Comparison of ENCODE assay signal across 31 cellular contexts in genomic region chr3:99487894-99488293, GRCh38.
"Had no signal": no experiment of that assay in that cellular context is flagged by ENCODE, and none has a peak within 500 bp of the region (broad histone marks: within the 10 kb centered on the region; RNA-seq: fewer than 3 reads in every experiment).

No MANE protein-coding gene starts in this region.

- H3K4me3 ChIP-seq: ovary, psoas muscle, right lobe of liver, sigmoid colon, smooth muscle cell, spleen, stomach, thoracic aorta, thyroid gland, tibial nerve, upper lobe of left lung, vagina had no signal

- H3K4me1 Mint-ChIP-seq: naive thymus-derived CD4-positive, alpha-beta T cell; natural killer cell; nephron; stimulated activated effector memory CD8-positive, alpha-beta T cell treated with anti-CD3 and anti-CD28 coated beads, Interleukin-12 subunit alpha, Interleukin-12 subunit beta, amount 100 ng/mL, for 72 hours; stimulated activated naive B cell treated with anti-CD40 and anti-IgM and Interleukin-4, amounts not matched to agents 10 μg/mL and 1 μg/mL and 100 μg/mL, for 72 hours had no signal

- H3K27ac Mint-ChIP-seq: naive thymus-derived CD4-positive, alpha-beta T cell; natural killer cell; nephron; progenitor cell of endocrine pancreas; stimulated activated effector memory CD8-positive, alpha-beta T cell treated with anti-CD3 and anti-CD28 coated beads, Interleukin-12 subunit alpha, Interleukin-12 subunit beta, amount 100 ng/mL, for 72 hours; stimulated activated naive B cell treated with anti-CD40 and anti-IgM and Interleukin-4, amounts not matched to agents 10 μg/mL and 1 μg/mL and 100 μg/mL, for 72 hours; stimulated activated naive CD8-positive, alpha-beta T cell treated with anti-CD3 and anti-CD28 coated beads, Interleukin-15, Interleukin-2, amounts not matched to agents 100 ng/mL and 50 ng/mL, for 24 hours had no signal

- FAIRE-seq: urothelium cell line had no signal

- H3K27me3 ChIP-seq: neutrophil, ovary, right lobe of liver, sigmoid colon, spleen, stomach, thyroid gland, tibial nerve, upper lobe of left lung, vagina had no signal

- DNase-seq: naive thymus-derived CD4-positive, alpha-beta T cell; natural killer cell; nucleus accumbens; ovary; posterior cingulate gyrus; psoas muscle; right cardiac atrium; right lobe of liver; sigmoid colon; spleen; stimulated activated CD4-positive, alpha-beta T cell treated with anti-CD3 and anti-CD28 coated beads, Interleukin-12 subunit alpha, Interleukin-12 subunit beta, amount 100 ng/mL, for 4 hours; stimulated activated CD4-positive, alpha-beta T cell treated with anti-CD3 and anti-CD28 coated beads, Interleukin-1b, Interleukin-23, amount 100 ng/mL, for 48 hours; stimulated activated CD4-positive, alpha-beta T cell treated with anti-CD3 and anti-CD28 coated beads, Interleukin-2, amount 100 ng/mL, for 48 hours; stimulated activated CD4-positive, alpha-beta T cell treated with anti-CD3 and anti-CD28 coated beads, Interleukin-4, amount 100 ng/mL, for 24 hours; stimulated activated naive B cell treated with anti-CD40 and anti-IgM and Interleukin-4, amounts not matched to agents 10 μg/mL and 1 μg/mL and 100 μg/mL, for 72 hours; stimulated activated naive CD4-positive, alpha-beta T cell treated with Interleukin-2 at 50 U/mL for 16 hours; stomach; thyroid gland; trophoblast cell; upper lobe of left lung had no signal

- ATAC-seq: naive thymus-derived CD4-positive, alpha-beta T cell; natural killer cell; psoas muscle; right cardiac atrium; right lobe of liver; stimulated activated effector memory CD8-positive, alpha-beta T cell treated with anti-CD3 and anti-CD28 coated beads, Interleukin-12 subunit alpha, Interleukin-12 subunit beta, amount 100 ng/mL, for 72 hours; stimulated activated naive B cell treated with anti-CD40 and anti-IgM and Interleukin-4, amounts not matched to agents 10 μg/mL and 1 μg/mL and 100 μg/mL, for 72 hours had no signal

- H3K27me3 Mint-ChIP-seq: progenitor cell of endocrine pancreas; stimulated activated naive B cell treated with anti-CD40 and anti-IgM and Interleukin-4, amounts not matched to agents 10 μg/mL and 1 μg/mL and 100 μg/mL, for 72 hours; stimulated activated naive CD8-positive, alpha-beta T cell treated with anti-CD3 and anti-CD28 coated beads, Interleukin-15, Interleukin-2, amounts not matched to agents 100 ng/mL and 50 ng/mL, for 24 hours had no signal

- H3K36me3 ChIP-seq: neutrophil, ovary, right lobe of liver, sigmoid colon, spleen, stomach, thoracic aorta, thyroid gland, tibial nerve, upper lobe of left lung, vagina had no signal

- H3K9ac ChIP-seq: parathyroid adenoma had no signal

- H3K4me1 ChIP-seq: parathyroid adenoma, psoas muscle, right lobe of liver, sigmoid colon, spleen, stomach, thyroid gland, tibial nerve, upper lobe of left lung, vagina had no signal

- H3K36me3 Mint-ChIP-seq: stimulated activated effector memory CD8-positive, alpha-beta T cell treated with anti-CD3 and anti-CD28 coated beads, Interleukin-12 subunit alpha, Interleukin-12 subunit beta, amount 100 ng/mL, for 72 hours had no signal

- H3K79me2 ChIP-seq: parathyroid adenoma had no signal

- H3K4me3 Mint-ChIP-seq: naive thymus-derived CD4-positive, alpha-beta T cell; natural killer cell; nephron; stimulated activated effector memory CD8-positive, alpha-beta T cell treated with anti-CD3 and anti-CD28 coated beads, Interleukin-12 subunit alpha, Interleukin-12 subunit beta, amount 100 ng/mL, for 72 hours; stimulated activated naive B cell treated with anti-CD40 and anti-IgM and Interleukin-4, amounts not matched to agents 10 μg/mL and 1 μg/mL and 100 μg/mL, for 72 hours; stimulated activated naive CD8-positive, alpha-beta T cell treated with anti-CD3 and anti-CD28 coated beads, Interleukin-15, Interleukin-2, amounts not matched to agents 100 ng/mL and 50 ng/mL, for 24 hours had no signal

- H2AFZ ChIP-seq: parathyroid adenoma had no signal

- H3K4me2 ChIP-seq: smooth muscle cell had no signal

- H3K27ac ChIP-seq: neutrophil, ovary, parathyroid adenoma, psoas muscle, right lobe of liver, sigmoid colon, spleen, stomach, thoracic aorta, thyroid gland, tibial nerve, upper lobe of left lung, vagina had no signal

- H3K9me3 ChIP-seq: neutrophil, ovary, right lobe of liver, thyroid gland, upper lobe of left lung, vagina had no signal
